ENCODE assay signal across 18 cellular contexts in genomic region chr12:32542550-32543229, GRCh38.
DNase-seq lines count a peak whose midpoint lies in the region; ATAC-seq, FAIRE-seq and TF ChIP-seq lines count a peak whose summit lies in the region.
"Had no signal": no experiment of that assay in that cellular context is flagged by ENCODE, and none has a peak within 500 bp of the region (broad histone marks: within the 10 kb centered on the region; RNA-seq: fewer than 3 reads in every experiment).

No MANE protein-coding gene starts in this region.

- BruUV-seq in Caco-2 (replicated peaks; lab: Mats Ljungman, UMichigan) (no TSS peak), HepG2 (replicated peaks; lab: Mats Ljungman, UMichigan) (no TSS peak)

- peak overlapping the region; percentile 78 for H3K4me2 ChIP-seq in HepG2 (ENCODE audit: low read depth, low read length)
- H3K4me2 ChIP-seq: smooth muscle cell had no signal

- TF ChIP-seq POLR2A in HepG2 (IDR thresholded peaks at IDR 0.05; ENCODE audit: insufficient read depth in 1 of 2, low read depth in 2 of 2, low read length in 2 of 2) (no peak), stomach (IDR thresholded peaks at IDR 0.05) (no peak)

- H2AFZ ChIP-seq in HepG2 (ENCODE audit: low read length), result no peak overlapping the region

- DNase-seq in Caco-2 (no peak), ascending aorta (ENCODE audit: low spot score in 2 of 2) (no peak), HepG2 (ENCODE audit: low spot score) (no peak), stomach (no peak), GM10248 (ENCODE audit: extremely low spot score) (no peak), WERI-Rb-1 (no peak), AML-193 (lab: John Stamatoyannopoulos, UW) (no peak)
- DNase-seq: activated CD4-positive, alpha-beta T cell treated with anti-CD3 and anti-CD28 coated beads, Interleukin-2, amount 10 ng/mL, durations not matched to agents 7 days and 5 days; activated naive CD8-positive, alpha-beta T cell treated with anti-CD3 and anti-CD28 coated beads, Interleukin-2, amount 50 U/mL, for 24 hours; activated T-cell treated with anti-CD3 and anti-CD28 coated beads, Interleukin-2, amount 50 U/mL, for 4 hours; foreskin keratinocyte; natural killer cell; NCI-H1092; T-helper 1 cell; testis had no signal

- CTCF ChIA-PET in Caco-2 (lab: Charles Lee) (interaction anchor here (1.1 kb wide), 1 partner anchor 10 kb away, joined by 3 read pairs; no protein-coding TSS in a partner anchor), HepG2 (lab: Yijun Ruan, JAX; ENCODE audit: low intra/inter-chr PET ratio, low total read pairs) (no interaction called here), GM10248 (lab: Yijun Ruan, JAX) (interaction anchor here (0.8 to 1.7 kb wide), 2 partner anchors 47 to 100 kb away, joined by 3 to 4 read pairs; no protein-coding TSS in a partner anchor)

- H3K4me3 ChIP-seq in Caco-2 (ENCODE audit: low read depth, low read length), result no peak overlapping the region
- H3K4me3 ChIP-seq in ascending aorta, result peak overlapping the region in 1 of 2 donors; percentile 20
- H3K4me3 ChIP-seq in HepG2 (replicated peaks in 1 of 3; ENCODE audit: insufficient read depth in 1 of 3, low read depth in 2 of 3, low read length in 3 of 3), result peak overlapping the region in 2 of 3 experiments; percentile 40 to 43; a peak in 2 of 6 replicates
- no peak overlapping the region for H3K4me3 ChIP-seq in stomach
- H3K4me3 ChIP-seq in WERI-Rb-1 (ENCODE audit: low read depth, low read length), result no peak overlapping the region
- H3K4me3 ChIP-seq: smooth muscle cell, testis had no signal

- POLR2A ChIA-PET in Caco-2 (lab: Charles Lee), result interaction anchor here (0.7 kb wide), 1 partner anchor 49 kb away, joined by 4 read pairs; no protein-coding TSS in a partner anchor
- POLR2A ChIA-PET in HepG2 (lab: Yijun Ruan, JAX), result interaction anchor here (1.0 to 2.9 kb wide), 3 partner anchors 9 to 105 kb away, joined by 4 to 13 read pairs (median 4); no protein-coding TSS in a partner anchor
- POLR2A ChIA-PET in GM10248 (lab: Yijun Ruan, JAX), result no interaction called here

- no peak for TF ChIP-seq RAD21 in HepG2 (CRISPR knock-in tag; IDR thresholded peaks at IDR 0.05)

- H3K9me3 ChIP-seq in Caco-2 (no peaks in the 10 kb centered on the region), ascending aorta (no peaks in the 10 kb centered on the region), HepG2 (ENCODE audit: low read length) (no peaks in the 10 kb centered on the region), stomach (no peaks in the 10 kb centered on the region), WERI-Rb-1 (ENCODE audit: severe bottlenecking) (no peaks in the 10 kb centered on the region)
- H3K9me3 ChIP-seq: testis had no signal

- TF ChIP-seq CTCF in Caco-2 (IDR thresholded peaks at IDR 0.05; ENCODE audit: insufficient read depth in 1 of 2, low read depth in 1 of 2, low read length in 1 of 2, severe bottlenecking in 1 of 2, unreplicated experiment in 1 of 2) (no peak), ascending aorta (IDR thresholded peaks at IDR 0.05) (peak in 1 of 3 experiments; percentile 13), HepG2 (CRISPR knock-in tag; IDR thresholded peaks at IDR 0.05) (no peak), stomach (IDR thresholded peaks at IDR 0.05) (no peak), GM10248 (IDR thresholded peaks at IDR 0.05; ENCODE audit: control extremely low read depth, extremely low read depth, low read depth, missing control alignments) (no peak), WERI-Rb-1 (IDR thresholded peaks at IDR 0.05; ENCODE audit: low read depth, low read length) (no peak)

- in situ Hi-C loops in HepG2 (cut with HindIII; ENCODE audit: extremely low pct_ligation_motif_present, low pct_unique_long_range_greater_than_20kb), result no loop called here

- peak overlapping the region; percentile 60 to 62 for H3K27ac ChIP-seq in ascending aorta
- H3K27ac ChIP-seq in HepG2 (ENCODE audit: extremely low read length, insufficient read depth, low read length), result peak overlapping the region; percentile 76
- peak overlapping the region; percentile 28 to 72 (median 46) for H3K27ac ChIP-seq in stomach
- no peak overlapping the region for H3K27ac ChIP-seq in WERI-Rb-1
- H3K27ac ChIP-seq: foreskin keratinocyte had no signal

- peaks cover 5% of the 10 kb centered on the region; the same call in 1 of the 2 replicates for H4K20me1 ChIP-seq in HepG2 (ENCODE audit: insufficient read depth, low read length)

- intact Hi-C loops in Caco-2 (cut with micrococcal nuclease; ENCODE audit: unreplicated experiment), result loop anchor here (1.0 to 2.0 kb wide), 2 partner anchors 8 to 62 kb away; no protein-coding TSS in a partner anchor
- intact Hi-C loops in ascending aorta (cut with DNase I), result no loop called here
- intact Hi-C loops in HepG2 (cut with micrococcal nuclease; ENCODE audit: unreplicated experiment), result loop anchor here (1.0 to 5.0 kb wide), 2 partner anchors 8 to 135 kb away; partner anchors contain the start of gene DNM1L
- intact Hi-C loops in stomach (cut with DNase I; ENCODE audit: low total_unique reads), result no loop called here

- H3K36me3 ChIP-seq in Caco-2 (ENCODE audit: control insufficient read depth, insufficient read depth, low read length) (no peaks in the 10 kb centered on the region), ascending aorta (no peaks in the 10 kb centered on the region), HepG2 (replicated peaks in 1 of 2; ENCODE audit: control insufficient read depth in 1 of 2, insufficient read depth in 2 of 2, low read length in 2 of 2) (no peaks in the 10 kb centered on the region), stomach (no peaks in the 10 kb centered on the region), WERI-Rb-1 (no peaks in the 10 kb centered on the region)

- peaks cover 70% of the 10 kb centered on the region for H3K79me2 ChIP-seq in HepG2 (ENCODE audit: insufficient read depth, low read length)

- H3K4me3 Mint-ChIP-seq in Caco-2 (ENCODE audit: unreplicated experiment), result no peak overlapping the region
- H3K4me3 Mint-ChIP-seq: activated CD4-positive, alpha-beta T cell treated with anti-CD3 and anti-CD28 coated beads, Interleukin-2, amount 10 ng/mL, durations not matched to agents 7 days and 5 days; activated naive CD8-positive, alpha-beta T cell treated with anti-CD3 and anti-CD28 coated beads, Interleukin-2, amount 50 U/mL, for 24 hours; activated T-cell treated with anti-CD3 and anti-CD28 coated beads, Interleukin-2, amount 50 U/mL, for 4 hours; natural killer cell had no signal

- peak overlapping the region; percentile 39 for H3K27ac Mint-ChIP-seq in Caco-2 (ENCODE audit: unreplicated experiment)
- H3K27ac Mint-ChIP-seq: activated CD4-positive, alpha-beta T cell treated with anti-CD3 and anti-CD28 coated beads, Interleukin-2, amount 10 ng/mL, durations not matched to agents 7 days and 5 days; activated naive CD8-positive, alpha-beta T cell treated with anti-CD3 and anti-CD28 coated beads, Interleukin-2, amount 50 U/mL, for 24 hours; natural killer cell had no signal

- peaks cover 16% of the 10 kb centered on the region for H3K4me1 Mint-ChIP-seq in Caco-2 (ENCODE audit: low read depth, unreplicated experiment)
- H3K4me1 Mint-ChIP-seq: activated CD4-positive, alpha-beta T cell treated with anti-CD3 and anti-CD28 coated beads, Interleukin-2, amount 10 ng/mL, durations not matched to agents 7 days and 5 days; activated naive CD8-positive, alpha-beta T cell treated with anti-CD3 and anti-CD28 coated beads, Interleukin-2, amount 50 U/mL, for 24 hours; natural killer cell had no signal

- ATAC-seq in HepG2 (peak; percentile 49), HG03159 (IDR thresholded peaks at IDR 0.05; ENCODE audit: unreplicated experiment) (no peak)
- ATAC-seq: activated naive CD8-positive, alpha-beta T cell treated with anti-CD3 and anti-CD28 coated beads, Interleukin-2, amount 50 U/mL, for 24 hours; activated T-cell treated with anti-CD3 and anti-CD28 coated beads, Interleukin-2, amount 50 U/mL, for 4 hours; foreskin keratinocyte; natural killer cell had no signal

- FAIRE-seq in HepG2 (lab: Jason Lieb, UNC), result no peak
- FAIRE-seq: islet of Langerhans had no signal

- WGBS in HepG2 (ENCODE audit: low lambda C conversion rate), result 18% methylated on average over 6 of the region's 6 CpGs
- 46 to 65% (median 57%) methylated on average over 6 of the region's 6 CpGs for WGBS in stomach, 5 donors

- no peaks in the 10 kb centered on the region for H3K27me3 ChIP-seq in Caco-2 (replicated peaks; ENCODE audit: control insufficient read depth, insufficient read depth, low read length)
- H3K27me3 ChIP-seq in ascending aorta, result no peaks in the 10 kb centered on the region
- H3K27me3 ChIP-seq in HepG2 (ENCODE audit: control insufficient read depth in 1 of 2, insufficient read depth in 2 of 2, low read length in 2 of 2), result no peaks in the 10 kb centered on the region
- no peaks in the 10 kb centered on the region for H3K27me3 ChIP-seq in stomach
- H3K27me3 ChIP-seq in WERI-Rb-1 (ENCODE audit: insufficient read depth, low read depth, severe bottlenecking), result no peaks in the 10 kb centered on the region
- H3K27me3 ChIP-seq: foreskin keratinocyte, testis had no signal

- H3K4me1 ChIP-seq in Caco-2, result peaks cover 34% of the 10 kb centered on the region
- peaks cover 8 to 40% of the 10 kb centered on the region in 2 donors for H3K4me1 ChIP-seq in ascending aorta
- H3K4me1 ChIP-seq in HepG2 (ENCODE audit: insufficient read depth, low read length), result peaks cover 84% of the 10 kb centered on the region
- H3K4me1 ChIP-seq in stomach, result peaks cover 54 to 100% (median 79%) of the 10 kb centered on the region in 4 donors

- peak overlapping the region; percentile 47 for H3K9ac ChIP-seq in HepG2 (ENCODE audit: insufficient read depth, low read depth, low read length)

- TF ChIP-seq EP300 in HepG2 (IDR thresholded peaks at IDR 0.05; ENCODE audit: low read depth in 2 of 2, low read length in 2 of 2) (no peak), HepG2 (CRISPR knock-in tag; IDR thresholded peaks at IDR 0.05; ENCODE audit: borderline replicate concordance) (no peak), stomach (IDR thresholded peaks at IDR 0.05) (no peak)

- no peaks in the 10 kb centered on the region for H3K9me3 Mint-ChIP-seq in Caco-2 (ENCODE audit: unreplicated experiment)
- H3K9me3 Mint-ChIP-seq: activated CD4-positive, alpha-beta T cell treated with anti-CD3 and anti-CD28 coated beads, Interleukin-2, amount 10 ng/mL, durations not matched to agents 7 days and 5 days; activated naive CD8-positive, alpha-beta T cell treated with anti-CD3 and anti-CD28 coated beads, Interleukin-2, amount 50 U/mL, for 24 hours; activated T-cell treated with anti-CD3 and anti-CD28 coated beads, Interleukin-2, amount 50 U/mL, for 4 hours; natural killer cell had no signal

- no peaks in the 10 kb centered on the region for H3K27me3 Mint-ChIP-seq in Caco-2 (ENCODE audit: insufficient read depth, unreplicated experiment)
- H3K27me3 Mint-ChIP-seq: activated naive CD8-positive, alpha-beta T cell treated with anti-CD3 and anti-CD28 coated beads, Interleukin-2, amount 50 U/mL, for 24 hours had no signal

- peaks cover 6% of the 10 kb centered on the region for H3K36me3 Mint-ChIP-seq in Caco-2 (ENCODE audit: insufficient read depth, unreplicated experiment)
- H3K36me3 Mint-ChIP-seq: natural killer cell had no signal

TF ChIP-seq in HepG2, 621 proteins besides CTCF, POLR2A, EP300 and RAD21 (continues in another document):
- TF ChIP-seq ZNF792 (CRISPR knock-in tag; IDR thresholded peaks at IDR 0.05) (no peak), MAZ (IDR thresholded peaks at IDR 0.05; ENCODE audit: borderline replicate concordance, low read depth, low read length) (no peak), MAZ (CRISPR knock-in tag; IDR thresholded peaks at IDR 0.05; ENCODE audit: low read depth) (0 out of 2 replicates have a peak, but pooled peaks have one; percentile 13), TBP (CRISPR knock-in tag; IDR thresholded peaks at IDR 0.05) (no peak)

Comparison
In these comparisons a context has a peak if more than half of its experiments do, and no peak if none do; other contexts are left out.
1. H3K4me3 ChIP-seq: peak in HepG2 (2 of 3); none in Caco-2 (single experiment), stomach (0 of 4) and WERI-Rb-1 (single experiment).
2. intact Hi-C loops: an anchor here in Caco-2 (1.0 to 2.0 kb wide) and HepG2 (1.0 to 5.0 kb wide); none called in ascending aorta and stomach.